ENCODE assay signal across 13 cellular contexts in genomic region chr12:28899951-28900350, GRCh38.
DNase-seq lines count a peak whose midpoint lies in the region; ATAC-seq and TF ChIP-seq lines count a peak whose summit lies in the region.
"Had no signal": no experiment of that assay in that cellular context is flagged by ENCODE, and none has a peak within 500 bp of the region (broad histone marks: within the 10 kb centered on the region; RNA-seq: fewer than 3 reads in every experiment).

No MANE protein-coding gene starts in this region.

- peaks cover 7% of the 10 kb centered on the region for H3K9me3 ChIP-seq in AG04450 (ENCODE audit: control insufficient read depth, insufficient read depth, low read length)
- H3K9me3 ChIP-seq: testis had no signal

- peak overlapping the region; percentile 48 for H3K27ac ChIP-seq in AG04450 (ENCODE audit: low read depth, low read length)
- H3K27ac ChIP-seq: testis had no signal

- POLR2A ChIA-PET in AG04450 (lab: Yijun Ruan, JAX): no interaction called here

- no peak for TF ChIP-seq CTCF in AG04450 (IDR thresholded peaks at IDR 0.05; ENCODE audit: low read depth, low read length)

- CTCF ChIA-PET in AG04450 (lab: Charles Lee): no interaction called here

- DNase-seq in AG04450 (ENCODE audit: low read depth, low spot score) (peak; percentile 78), HT1080 (ENCODE audit: low read depth) (peak; percentile 84), astrocyte of the hippocampus (ENCODE audit: low read depth, low spot score) (peak; percentile 77), glomerular visceral epithelial cell (ENCODE audit: extremely low spot score) (peak; percentile 89), H7 (no peak), globus pallidus (ENCODE audit: low spot score) (no peak)
- DNase-seq: ACHN, activated T-cell treated with anti-CD3 and anti-CD28 coated beads for 4 hours, DMS153, NCI-H1417, testis had no signal

- no peaks in the 10 kb centered on the region for H3K36me3 ChIP-seq in H7 (replicated peaks; ENCODE audit: control insufficient read depth, insufficient read depth, low read length)

- no peaks in the 10 kb centered on the region for H3K27me3 ChIP-seq in AG04450 (ENCODE audit: control insufficient read depth, insufficient read depth, low read length)
- H3K27me3 ChIP-seq in H7 (ENCODE audit: control insufficient read depth, insufficient read depth, low read length): no peaks in the 10 kb centered on the region
- H3K27me3 ChIP-seq: testis had no signal

- ATAC-seq in HG03565 (IDR thresholded peaks at IDR 0.05; ENCODE audit: unreplicated experiment): no peak
- no peak for ATAC-seq in HG03469 (IDR thresholded peaks at IDR 0.05; ENCODE audit: unreplicated experiment)

- no peak overlapping the region for H3K4me3 ChIP-seq in AG04450 (ENCODE audit: low read depth, low read length)
- H3K4me3 ChIP-seq in H7 (ENCODE audit: insufficient read depth, low read depth, low read length): no peak overlapping the region
- H3K4me3 ChIP-seq: testis had no signal

Comparison
In these comparisons a context has a peak if more than half of its experiments do, and no peak if none do; other contexts are left out.
1. DNase-seq: peak in AG04450 (single experiment), HT1080 (single experiment), astrocyte of the hippocampus (single experiment) and glomerular visceral epithelial cell (single experiment); none in H7 (single experiment) and globus pallidus (single experiment).